In genomic region chr20:24909086-24909780, GRCh38 we compare ENCODE assay signal across 23 cellular contexts. TPM values are rescaled to one million over a fixed set of nuclear protein-coding genes. Genes with fewer than 3 reads are reported as not detected.
"Had no signal": no experiment of that assay in that cellular context is flagged by ENCODE, and none has a peak within 500 bp of the region (broad histone marks: within the 10 kb centered on the region; RNA-seq: fewer than 3 reads in every experiment).

No MANE protein-coding gene starts in this region.

- FAIRE-seq: K562 had no signal

- H3K36me3 ChIP-seq: Peyer's patch, SJSA1 had no signal

- H3K9me3 ChIP-seq: SJSA1 had no signal

- DNase-seq: activated CD4-positive, alpha-beta T cell treated with anti-CD3 and anti-CD28 coated beads, Interleukin-2, amount 50 U/mL, for 1 hour; activated CD8-positive, alpha-beta T cell treated with anti-CD3 and anti-CD28 coated beads, Interleukin-2, amount 10 ng/mL, durations not matched to agents 7 days and 5 days; activated gamma-delta T cell treated with Interleukin-2 at 50 U/mL for 16 hours; activated naive CD4-positive, alpha-beta T cell treated with anti-CD3 and anti-CD28 coated beads, Interleukin-2, amount 10 ng/mL, durations not matched to agents 7 days and 5 days; activated naive CD8-positive, alpha-beta T cell treated with anti-CD3 and anti-CD28 coated beads for 36 hours; activated T-cell treated with anti-CD3 and anti-CD28 coated beads, Interleukin-2, amount 50 U/mL, for 72 hours; cerebellar nuclear complex; Karpas-422; MM.1S; NCI-H146; NCI-H187 treated with DMSO at 0.1 percent for 48 hours; NCI-H2081 treated with DMSO at 0.1 percent for 48 hours; NCI-H446; NCI-H524; Peyer's patch; SHP77; T-helper 17 cell; T-helper 9 cell had no signal

- H3K4me1 Mint-ChIP-seq: activated naive CD4-positive, alpha-beta T cell treated with anti-CD3 and anti-CD28 coated beads, Interleukin-2, amount 10 ng/mL, durations not matched to agents 7 days and 5 days; activated naive CD8-positive, alpha-beta T cell treated with anti-CD3 and anti-CD28 coated beads for 36 hours; T-helper 17 cell had no signal

- H3K27ac Mint-ChIP-seq: activated CD8-positive, alpha-beta T cell treated with anti-CD3 and anti-CD28 coated beads, Interleukin-2, amount 10 ng/mL, durations not matched to agents 7 days and 5 days; activated naive CD4-positive, alpha-beta T cell treated with anti-CD3 and anti-CD28 coated beads, Interleukin-2, amount 10 ng/mL, durations not matched to agents 7 days and 5 days; activated naive CD8-positive, alpha-beta T cell treated with anti-CD3 and anti-CD28 coated beads for 36 hours; activated T-cell treated with anti-CD3 and anti-CD28 coated beads, Interleukin-2, amount 50 U/mL, for 72 hours; activated T-helper 2 cell treated with anti-CD3 and anti-CD28 coated beads, Interferon-gamma antibody, Interleukin-2, Interleukin-4, amounts not matched to agents 10 μg/mL and 5 μg/mL and 100 μg/mL, durations not matched to agents 14 hours and 24 hours and 36 hours; T-helper 17 cell; WTC11 had no signal

- ATAC-seq: activated CD8-positive, alpha-beta T cell treated with anti-CD3 and anti-CD28 coated beads, Interleukin-2, amount 10 ng/mL, durations not matched to agents 7 days and 5 days; activated T-cell treated with anti-CD3 and anti-CD28 coated beads, Interleukin-2, amount 50 U/mL, for 72 hours; K562; T-helper 17 cell; WTC11 had no signal

- H3K4me1 ChIP-seq: Peyer's patch, SJSA1 had no signal

- H3K4me3 ChIP-seq: K562, Peyer's patch, SJSA1 had no signal

- H3K4me3 Mint-ChIP-seq: activated CD8-positive, alpha-beta T cell treated with anti-CD3 and anti-CD28 coated beads, Interleukin-2, amount 10 ng/mL, durations not matched to agents 7 days and 5 days; activated naive CD4-positive, alpha-beta T cell treated with anti-CD3 and anti-CD28 coated beads, Interleukin-2, amount 10 ng/mL, durations not matched to agents 7 days and 5 days; activated naive CD8-positive, alpha-beta T cell treated with anti-CD3 and anti-CD28 coated beads for 36 hours; activated T-cell treated with anti-CD3 and anti-CD28 coated beads, Interleukin-2, amount 50 U/mL, for 72 hours; T-helper 17 cell; WTC11 had no signal

- H3K27me3 ChIP-seq: Peyer's patch, SJSA1 had no signal

- H3K27ac ChIP-seq: Peyer's patch, RWPE1, SJSA1 had no signal

- H3K27me3 Mint-ChIP-seq: activated naive CD8-positive, alpha-beta T cell treated with anti-CD3 and anti-CD28 coated beads for 36 hours had no signal

- H3K36me3 Mint-ChIP-seq: activated naive CD4-positive, alpha-beta T cell treated with anti-CD3 and anti-CD28 coated beads, Interleukin-2, amount 10 ng/mL, durations not matched to agents 7 days and 5 days had no signal

RNA-seq across cellular contexts. Expression of gene CST7, which starts 39.8 kb away (rescaled TPM):
- total RNA-seq: K562, SJSA1, WTC11 had no signal
- polyA plus RNA-seq: K562 had no signal
